Comparison of ENCODE assay signal across 8 cellular contexts in genomic region chr3:115922681-115923347, GRCh38.
DNase-seq lines count a peak whose midpoint lies in the region; FAIRE-seq and TF ChIP-seq lines count a peak whose summit lies in the region.

No MANE protein-coding gene starts in this region.

- POLR2A ChIA-PET in OCI-LY7 (lab: Charles Lee) = interaction anchor here (1.0 kb wide), 1 partner anchor 13 kb away, joined by 3 read pairs; no protein-coding TSS in a partner anchor

- CTCF ChIA-PET in OCI-LY7 (lab: Charles Lee; ENCODE audit: unreplicated experiment) = no interaction called here

- no peak for FAIRE-seq in H54 (lab: Jason Lieb, UNC)
- FAIRE-seq in small intestine (lab: Jason Lieb, UNC) = no peak

- peaks cover 12% of the 10 kb centered on the region for H3K4me1 ChIP-seq in BE2C
- H3K4me1 ChIP-seq in OCI-LY7 (ENCODE audit: insufficient read depth, low read length, poor library complexity, severe bottlenecking) = no peaks in the 10 kb centered on the region
- H3K4me1 ChIP-seq in small intestine (ENCODE audit: control insufficient read depth in 2 of 2, insufficient read depth in 1 of 2, low read depth in 1 of 2, low read length in 1 of 2) = no peaks in the 10 kb centered on the region

- BruUV-seq in OCI-LY7 (replicated peaks; lab: Mats Ljungman, UMichigan) = no TSS peak

- H2AFZ ChIP-seq in OCI-LY7 (ENCODE audit: low read length) = no peak overlapping the region

- no peaks in the 10 kb centered on the region for H3K36me3 ChIP-seq in BE2C
- no peaks in the 10 kb centered on the region for H3K36me3 ChIP-seq in OCI-LY7 (ENCODE audit: insufficient read depth, low read length)
- H3K36me3 ChIP-seq in small intestine (ENCODE audit: control insufficient read depth in 2 of 2, insufficient read depth in 2 of 2, low read length in 2 of 2) = no peaks in the 10 kb centered on the region

- H4K20me1 ChIP-seq in OCI-LY7 (ENCODE audit: insufficient read depth, low read length) = no peaks in the 10 kb centered on the region

- no peak for TF ChIP-seq POLR2A in H54 (IDR thresholded peaks at IDR 0.05; ENCODE audit: low read depth, low read length)

- H3K27me3 ChIP-seq in BE2C (no peaks in the 10 kb centered on the region), small intestine (ENCODE audit: control insufficient read depth in 2 of 2, insufficient read depth in 2 of 2, low read length in 2 of 2) (no peaks in the 10 kb centered on the region)

- DNase-seq in BE2C (peak; percentile 29), H54 (ENCODE audit: insufficient read length, low spot score) (peak; percentile 14), OCI-LY7 (ENCODE audit: low spot score) (no peak), iPS DF 19.7 (ENCODE audit: low read depth, low spot score) (peak; percentile 52), GDM1 (lab: John Stamatoyannopoulos, UW) (no peak), small intestine (no peak), NCI-H345 treated with DMSO at 0.1 percent for 48 hours (lab: John Stamatoyannopoulos, UW; ENCODE audit: unreplicated experiment) (no peak)
- DNase-seq in effector CD4-positive, alpha-beta T cell = no peak

- no peak overlapping the region for H3K4me2 ChIP-seq in OCI-LY7 (ENCODE audit: low read length)

- H3K9me3 ChIP-seq in BE2C = no peaks in the 10 kb centered on the region
- no peaks in the 10 kb centered on the region for H3K9me3 ChIP-seq in OCI-LY7 (ENCODE audit: low read length)
- no peaks in the 10 kb centered on the region for H3K9me3 ChIP-seq in small intestine (ENCODE audit: control insufficient read depth, low read depth)

- intact Hi-C loops in OCI-LY7 (cut with micrococcal nuclease; ENCODE audit: unreplicated experiment) = no loop called here

- no peaks in the 10 kb centered on the region for H3K9me2 ChIP-seq in OCI-LY7 (ENCODE audit: insufficient read depth, low read length)

- WGBS in small intestine, 3 donors = 89 to 100% (median 94%) methylated on average over 1 of the region's 1 CpG

- H3K79me2 ChIP-seq in OCI-LY7 (ENCODE audit: insufficient read depth, low read depth, low read length) = no peaks in the 10 kb centered on the region

- TF ChIP-seq CTCF in BE2C (IDR thresholded peaks at IDR 0.05; ENCODE audit: low read depth, low read length) (peak; percentile 78), OCI-LY7 (conservative IDR thresholded peaks at IDR 0.05; ENCODE audit: low read length) (peak; percentile 60)

- H3K4me3 ChIP-seq in BE2C (ENCODE audit: low read depth, low read length) (no peak overlapping the region), OCI-LY7 (ENCODE audit: low read depth, low read length, poor library complexity, severe bottlenecking) (no peak overlapping the region), small intestine (ENCODE audit: low read depth in 1 of 2, low read length in 2 of 2) (no peak overlapping the region)

- H3K27ac ChIP-seq in OCI-LY7 (ENCODE audit: low read depth, low read length, poor library complexity, severe bottlenecking) (no peak overlapping the region), small intestine (ENCODE audit: low read depth in 1 of 2, low read length in 1 of 2) (no peak overlapping the region)

Comparison
In these comparisons a context has a peak if more than half of its experiments do, and no peak if none do; other contexts are left out.
1. DNase-seq: peak in BE2C (single experiment), H54 (single experiment) and iPS DF 19.7 (single experiment); none in OCI-LY7 (single experiment), GDM1 (single experiment), small intestine (single experiment), effector CD4-positive, alpha-beta T cell (single experiment) and NCI-H345 treated with DMSO at 0.1 percent for 48 hours (single experiment).